1 cellular context compared by ENCODE assay signal in the genomic region with DNA sequence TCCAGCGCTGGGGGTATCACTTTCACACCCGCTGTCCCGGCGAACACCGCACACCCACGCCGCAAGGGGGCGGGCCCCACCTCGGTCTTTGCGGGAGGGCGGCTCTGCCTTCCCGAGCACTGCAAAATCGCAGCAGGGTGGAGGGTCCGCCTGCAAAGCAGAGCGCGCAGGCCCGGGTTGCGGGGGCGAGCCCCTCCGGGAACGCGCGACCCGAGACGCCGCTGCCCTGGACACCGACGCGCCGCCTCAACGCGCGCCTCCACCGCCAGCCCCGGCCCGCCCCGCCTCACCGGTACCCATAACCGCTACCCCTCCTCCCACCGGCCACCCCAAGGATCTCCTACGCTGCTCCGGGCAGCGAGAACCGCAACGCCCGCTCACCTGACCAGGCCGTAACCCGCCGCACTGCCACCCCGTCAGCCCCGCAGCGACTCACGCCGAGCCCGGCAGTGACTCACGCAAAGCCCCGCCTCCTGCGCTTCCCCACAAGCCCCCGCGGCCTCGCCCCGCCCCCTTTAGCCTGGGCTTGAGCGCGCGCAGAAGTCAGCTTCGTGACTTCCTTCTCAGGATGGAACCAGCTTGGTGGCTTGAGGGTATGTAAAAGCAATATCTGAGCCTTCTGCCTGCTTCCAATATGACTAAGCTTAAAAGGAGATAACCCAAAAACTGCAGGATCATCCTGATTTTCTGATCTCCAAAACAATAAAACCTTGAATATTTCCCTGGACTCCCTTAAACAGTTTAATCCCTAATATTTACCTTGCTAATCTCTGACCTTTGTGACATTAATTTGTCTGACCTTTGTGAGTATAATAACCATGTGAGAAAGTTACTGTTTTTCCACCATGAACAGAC.
TF ChIP-seq lines count a peak whose summit lies in the region.

Gene RPAP3 (minus strand): TSS at position 460 of the 855 bp plus-strand sequence. CDS start 3,190 bp downstream, outside the sequence.

TF ChIP-seq in K562, 482 proteins besides CTCF, POLR2A, EP300 and RAD21 (continued from another document and continues in another):
- TF ChIP-seq TOE1 (IDR thresholded peaks at IDR 0.05; ENCODE audit: borderline replicate concordance) (no peak), TOE1 (CRISPR knock-in tag; IDR thresholded peaks at IDR 0.05; ENCODE audit: borderline replicate concordance, low read depth) (peak; percentile 64; the same call in 1 of the 2 replicates), HNRNPL (IDR thresholded peaks at IDR 0.05; ENCODE audit: low read depth, low read length) (no peak), NR3C1 (CRISPR knock-in tag; IDR thresholded peaks at IDR 0.05) (no peak), ZBTB17 (CRISPR knock-in tag; IDR thresholded peaks at IDR 0.05) (peak; percentile 56; the same call in 1 of the 2 replicates), E2F1 (CRISPR knock-in tag; IDR thresholded peaks at IDR 0.05) (no peak), CBX5 (IDR thresholded peaks at IDR 0.05; ENCODE audit: borderline replicate concordance, low read depth) (no peak), MAFK (IDR thresholded peaks at IDR 0.05; ENCODE audit: low read length) (peak; percentile 79), TAF9B (IDR thresholded peaks at IDR 0.05; ENCODE audit: partially characterized antibody) (peak; percentile 72), MTA1 (IDR thresholded peaks at IDR 0.05; ENCODE audit: borderline replicate concordance) (peak; percentile 66; the same call in 1 of the 2 replicates), HDAC2 (IDR thresholded peaks at IDR 0.05) (peak; percentile 40; the same call in 1 of the 2 replicates), OTX1 (CRISPR knock-in tag; IDR thresholded peaks at IDR 0.05) (peak; percentile 38; the same call in 1 of the 2 replicates), TAL1 (IDR thresholded peaks at IDR 0.05) (peak; percentile 42), ZBTB1 (CRISPR knock-in tag; IDR thresholded peaks at IDR 0.05; ENCODE audit: borderline replicate concordance, low read depth) (peak; percentile 100), GATAD2B (IDR thresholded peaks at IDR 0.05; ENCODE audit: borderline replicate concordance) (peak; percentile 98), ILF3 (IDR thresholded peaks at IDR 0.05; ENCODE audit: borderline replicate concordance) (peak; percentile 86; the same call in 1 of the 2 replicates), ILK (tag; IDR thresholded peaks at IDR 0.05; ENCODE audit: borderline replicate concordance, low read depth) (no peak), POLR2B (IDR thresholded peaks at IDR 0.05; ENCODE audit: low read depth, partially characterized antibody) (peak; percentile 89), LARP7 (IDR thresholded peaks at IDR 0.05) (no peak), ZNF232 (CRISPR knock-in tag; IDR thresholded peaks at IDR 0.05) (no peak), SP1 (CRISPR knock-in tag; IDR thresholded peaks at IDR 0.05) (0 out of 2 replicates have a peak, but pooled peaks have one; percentile 45), U2AF1 (optimal IDR thresholded peaks at IDR 0.05; ENCODE audit: low read depth, low read length) (no peak), NFIC (IDR thresholded peaks at IDR 0.05) (peak; percentile 63), POLR2AphosphoS5 (IDR thresholded peaks at IDR 0.05; ENCODE audit: control insufficient read depth, insufficient read depth, low read depth, low read length) (peak; percentile 95), NRF1 (conservative IDR thresholded peaks at IDR 0.05 in 1 of 2, IDR thresholded peaks at IDR 0.05 in 1 of 2) (peak; percentile 90 to 92), SIN3A (IDR thresholded peaks at IDR 0.05; ENCODE audit: borderline replicate concordance in 2 of 2, control insufficient read depth in 1 of 2, low read depth in 2 of 2, low read length in 2 of 2) (peak; percentile 44 to 78; a peak in 2 of 4 replicates), CREB3 (tag; conservative IDR thresholded peaks at IDR 0.05; ENCODE audit: low read depth) (no peak), FOXJ2 (tag; IDR thresholded peaks at IDR 0.05) (0 out of 2 replicates have a peak, but pooled peaks have one; percentile 35), FOXA1 (IDR thresholded peaks at IDR 0.05; ENCODE audit: borderline replicate concordance) (no peak), ZNF23 (CRISPR knock-in tag; IDR thresholded peaks at IDR 0.05) (no peak), ARNT (IDR thresholded peaks at IDR 0.05) (peak; percentile 49 to 68; a peak in 2 of 4 replicates), SRSF7 (optimal IDR thresholded peaks at IDR 0.05; ENCODE audit: low read depth, low read length) (no peak), SIN3B (IDR thresholded peaks at IDR 0.05; ENCODE audit: low read depth) (0 out of 2 replicates have a peak, but pooled peaks have one; percentile 69), E2F6 (IDR thresholded peaks at IDR 0.05; ENCODE audit: borderline replicate concordance in 1 of 2, extremely low read depth in 1 of 2, insufficient read depth in 1 of 2, insufficient read length in 1 of 2, low read depth in 1 of 2, low read length in 1 of 2, poor library complexity in 1 of 2, severe bottlenecking in 1 of 2) (peak; percentile 24 to 69), ARID4B (CRISPR knock-in tag; IDR thresholded peaks at IDR 0.05) (peak; percentile 64), ZNF696 (CRISPR knock-in tag; conservative IDR thresholded peaks at IDR 0.05) (no peak), FOXM1 (IDR thresholded peaks at IDR 0.05; ENCODE audit: low read depth) (no peak), FOXM1 (CRISPR knock-in tag; IDR thresholded peaks at IDR 0.05; ENCODE audit: low read depth) (0 out of 2 replicates have a peak, but pooled peaks have one; percentile 36), DPF2 (IDR thresholded peaks at IDR 0.05) (peak; percentile 84)
- TF ChIP-seq, protein P1, sequence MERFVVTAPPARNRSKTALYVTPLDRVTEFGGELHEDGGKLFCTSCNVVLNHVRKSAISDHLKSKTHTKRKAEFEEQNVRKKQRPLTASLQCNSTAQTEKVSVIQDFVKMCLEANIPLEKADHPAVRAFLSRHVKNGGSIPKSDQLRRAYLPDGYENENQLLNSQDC (CRISPR knock-in tag; IDR thresholded peaks at IDR 0.05) = no peak
- TF ChIP-seq, protein P2, sequence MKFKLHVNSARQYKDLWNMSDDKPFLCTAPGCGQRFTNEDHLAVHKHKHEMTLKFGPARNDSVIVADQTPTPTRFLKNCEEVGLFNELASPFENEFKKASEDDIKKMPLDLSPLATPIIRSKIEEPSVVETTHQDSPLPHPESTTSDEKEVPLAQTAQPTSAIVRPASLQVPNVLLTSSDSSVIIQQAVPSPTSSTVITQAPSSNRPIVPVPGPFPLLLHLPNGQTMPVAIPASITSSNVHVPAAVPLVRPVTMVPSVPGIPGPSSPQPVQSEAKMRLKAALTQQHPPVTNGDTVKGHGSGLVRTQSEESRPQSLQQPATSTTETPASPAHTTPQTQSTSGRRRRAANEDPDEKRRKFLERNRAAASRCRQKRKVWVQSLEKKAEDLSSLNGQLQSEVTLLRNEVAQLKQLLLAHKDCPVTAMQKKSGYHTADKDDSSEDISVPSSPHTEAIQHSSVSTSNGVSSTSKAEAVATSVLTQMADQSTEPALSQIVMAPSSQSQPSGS (CRISPR knock-in tag; IDR thresholded peaks at IDR 0.05) = no peak
- TF ChIP-seq, protein P3, sequence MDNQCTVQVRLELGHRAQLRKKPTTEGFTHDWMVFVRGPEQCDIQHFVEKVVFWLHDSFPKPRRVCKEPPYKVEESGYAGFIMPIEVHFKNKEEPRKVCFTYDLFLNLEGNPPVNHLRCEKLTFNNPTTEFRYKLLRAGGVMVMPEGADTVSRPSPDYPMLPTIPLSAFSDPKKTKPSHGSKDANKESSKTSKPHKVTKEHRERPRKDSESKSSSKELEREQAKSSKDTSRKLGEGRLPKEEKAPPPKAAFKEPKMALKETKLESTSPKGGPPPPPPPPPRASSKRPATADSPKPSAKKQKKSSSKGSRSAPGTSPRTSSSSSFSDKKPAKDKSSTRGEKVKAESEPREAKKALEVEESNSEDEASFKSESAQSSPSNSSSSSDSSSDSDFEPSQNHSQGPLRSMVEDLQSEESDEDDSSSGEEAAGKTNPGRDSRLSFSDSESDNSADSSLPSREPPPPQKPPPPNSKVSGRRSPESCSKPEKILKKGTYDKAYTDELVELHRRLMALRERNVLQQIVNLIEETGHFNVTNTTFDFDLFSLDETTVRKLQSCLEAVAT (IDR thresholded peaks at IDR 0.05) = peak in 1 of 2 experiments; percentile 14; a peak in 1 of 4 replicates
- TF ChIP-seq, protein P4, sequence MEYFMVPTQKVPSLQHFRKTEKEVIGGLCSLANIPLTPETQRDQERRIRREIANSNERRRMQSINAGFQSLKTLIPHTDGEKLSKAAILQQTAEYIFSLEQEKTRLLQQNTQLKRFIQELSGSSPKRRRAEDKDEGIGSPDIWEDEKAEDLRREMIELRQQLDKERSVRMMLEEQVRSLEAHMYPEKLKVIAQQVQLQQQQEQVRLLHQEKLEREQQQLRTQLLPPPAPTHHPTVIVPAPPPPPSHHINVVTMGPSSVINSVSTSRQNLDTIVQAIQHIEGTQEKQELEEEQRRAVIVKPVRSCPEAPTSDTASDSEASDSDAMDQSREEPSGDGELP (CRISPR knock-in tag; IDR thresholded peaks at IDR 0.05; ENCODE audit: borderline replicate concordance) = peak; percentile 77; the same call in 1 of the 2 replicates
- TF ChIP-seq, protein P5, sequence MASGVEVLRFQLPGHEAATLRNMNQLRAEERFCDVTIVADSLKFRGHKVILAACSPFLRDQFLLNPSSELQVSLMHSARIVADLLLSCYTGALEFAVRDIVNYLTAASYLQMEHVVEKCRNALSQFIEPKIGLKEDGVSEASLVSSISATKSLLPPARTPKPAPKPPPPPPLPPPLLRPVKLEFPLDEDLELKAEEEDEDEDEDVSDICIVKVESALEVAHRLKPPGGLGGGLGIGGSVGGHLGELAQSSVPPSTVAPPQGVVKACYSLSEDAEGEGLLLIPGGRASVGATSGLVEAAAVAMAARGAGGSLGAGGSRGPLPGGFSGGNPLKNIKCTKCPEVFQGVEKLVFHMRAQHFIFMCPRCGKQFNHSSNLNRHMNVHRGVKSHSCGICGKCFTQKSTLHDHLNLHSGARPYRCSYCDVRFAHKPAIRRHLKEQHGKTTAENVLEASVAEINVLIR (CRISPR knock-in tag; IDR thresholded peaks at IDR 0.05) = peak; percentile 23; the same call in 1 of the 2 replicates
- TF ChIP-seq, protein P6, sequence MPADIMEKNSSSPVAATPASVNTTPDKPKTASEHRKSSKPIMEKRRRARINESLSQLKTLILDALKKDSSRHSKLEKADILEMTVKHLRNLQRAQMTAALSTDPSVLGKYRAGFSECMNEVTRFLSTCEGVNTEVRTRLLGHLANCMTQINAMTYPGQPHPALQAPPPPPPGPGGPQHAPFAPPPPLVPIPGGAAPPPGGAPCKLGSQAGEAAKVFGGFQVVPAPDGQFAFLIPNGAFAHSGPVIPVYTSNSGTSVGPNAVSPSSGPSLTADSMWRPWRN (IDR thresholded peaks at IDR 0.05; ENCODE audit: low read depth) = no peak
- TF ChIP-seq, protein P7, sequence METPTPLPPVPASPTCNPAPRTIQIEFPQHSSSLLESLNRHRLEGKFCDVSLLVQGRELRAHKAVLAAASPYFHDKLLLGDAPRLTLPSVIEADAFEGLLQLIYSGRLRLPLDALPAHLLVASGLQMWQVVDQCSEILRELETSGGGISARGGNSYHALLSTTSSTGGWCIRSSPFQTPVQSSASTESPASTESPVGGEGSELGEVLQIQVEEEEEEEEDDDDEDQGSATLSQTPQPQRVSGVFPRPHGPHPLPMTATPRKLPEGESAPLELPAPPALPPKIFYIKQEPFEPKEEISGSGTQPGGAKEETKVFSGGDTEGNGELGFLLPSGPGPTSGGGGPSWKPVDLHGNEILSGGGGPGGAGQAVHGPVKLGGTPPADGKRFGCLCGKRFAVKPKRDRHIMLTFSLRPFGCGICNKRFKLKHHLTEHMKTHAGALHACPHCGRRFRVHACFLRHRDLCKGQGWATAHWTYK (CRISPR knock-in tag; IDR thresholded peaks at IDR 0.05) = peak; percentile 61; the same call in 1 of the 2 replicates
